Comparison of ENCODE assay signal across 1 cellular context in the genomic region with DNA sequence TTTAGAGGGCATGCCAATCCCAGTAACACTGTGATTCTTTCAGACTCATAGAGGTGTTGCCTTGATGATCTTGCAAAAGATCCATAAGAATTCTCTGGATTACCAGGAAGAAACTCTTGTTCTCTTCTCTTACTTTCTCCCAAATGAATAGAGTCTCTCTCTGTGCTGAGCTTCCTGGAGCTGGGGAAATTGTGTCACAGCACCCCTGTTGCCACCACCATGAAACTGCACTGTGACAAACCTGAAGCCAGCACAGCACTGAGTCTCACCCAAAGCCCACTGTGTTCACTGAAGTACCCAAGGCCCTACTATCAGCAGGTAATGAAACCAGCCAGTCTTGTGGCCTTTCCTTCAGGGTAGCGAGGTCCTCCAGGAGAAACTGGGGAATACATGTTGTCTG.
TF ChIP-seq lines count a peak whose summit lies in the region.

No MANE protein-coding gene starts in this region.

TF ChIP-seq in GM23338, 12 proteins besides CTCF, POLR2A, EP300 and RAD21:
- TF ChIP-seq REST (IDR thresholded peaks at IDR 0.05; ENCODE audit: unreplicated experiment) (no peak), CREB1 (CRISPR knock-in tag; IDR thresholded peaks at IDR 0.05; ENCODE audit: low read depth) (no peak), EZH2 (IDR thresholded peaks at IDR 0.05; ENCODE audit: low read depth, unreplicated experiment) (no peak), POLR2AphosphoS5 (IDR thresholded peaks at IDR 0.05; ENCODE audit: low read depth) (no peak), ZNF331 (CRISPR knock-in tag; IDR thresholded peaks at IDR 0.05; ENCODE audit: low read depth) (no peak), ZNF114 (CRISPR knock-in tag; IDR thresholded peaks at IDR 0.05) (no peak), STAT1 (IDR thresholded peaks at IDR 0.05; ENCODE audit: unreplicated experiment) (no peak), EZH2phosphoT487 (IDR thresholded peaks at IDR 0.05; ENCODE audit: unreplicated experiment) (no peak), JUNB (IDR thresholded peaks at IDR 0.05; ENCODE audit: unreplicated experiment) (no peak), NANOG (IDR thresholded peaks at IDR 0.05; ENCODE audit: borderline replicate concordance) (no peak), ZNF462 (CRISPR knock-in tag; IDR thresholded peaks at IDR 0.05) (no peak)
- TF ChIP-seq, protein P1, sequence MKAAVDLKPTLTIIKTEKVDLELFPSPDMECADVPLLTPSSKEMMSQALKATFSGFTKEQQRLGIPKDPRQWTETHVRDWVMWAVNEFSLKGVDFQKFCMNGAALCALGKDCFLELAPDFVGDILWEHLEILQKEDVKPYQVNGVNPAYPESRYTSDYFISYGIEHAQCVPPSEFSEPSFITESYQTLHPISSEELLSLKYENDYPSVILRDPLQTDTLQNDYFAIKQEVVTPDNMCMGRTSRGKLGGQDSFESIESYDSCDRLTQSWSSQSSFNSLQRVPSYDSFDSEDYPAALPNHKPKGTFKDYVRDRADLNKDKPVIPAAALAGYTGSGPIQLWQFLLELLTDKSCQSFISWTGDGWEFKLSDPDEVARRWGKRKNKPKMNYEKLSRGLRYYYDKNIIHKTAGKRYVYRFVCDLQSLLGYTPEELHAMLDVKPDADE (IDR thresholded peaks at IDR 0.05), result no peak
TF ChIP-seq in GM23338: peak in this region for 0.
